In genomic region chr12:105451798-105452197, GRCh38 we compare ENCODE assay signal across 16 cellular contexts.
DNase-seq lines count a peak whose midpoint lies in the region; ATAC-seq and TF ChIP-seq lines count a peak whose summit lies in the region.
"Had no signal": no experiment of that assay in that cellular context is flagged by ENCODE, and none has a peak within 500 bp of the region (broad histone marks: within the 10 kb centered on the region; RNA-seq: fewer than 3 reads in every experiment).

No MANE protein-coding gene starts in this region.

- H3K4me3 Mint-ChIP-seq in Caco-2 (ENCODE audit: unreplicated experiment) (no peak overlapping the region), WTC11 (no peak overlapping the region)
- H3K4me3 Mint-ChIP-seq: CD4-positive, CD25-positive, alpha-beta regulatory T cell; CD8-positive, alpha-beta memory T cell; H9; IgD-negative memory B cell had no signal

- H3K27me3 ChIP-seq in mesenchymal stem cell (ENCODE audit: control insufficient read depth in 1 of 2, insufficient read depth in 1 of 2, low read length in 2 of 2) (peaks cover 0 to 21% of the 10 kb centered on the region in 2 experiments), Caco-2 (replicated peaks; ENCODE audit: control insufficient read depth, insufficient read depth, low read length) (no peaks in the 10 kb centered on the region), upper lobe of right lung (no peaks in the 10 kb centered on the region)
- H3K27me3 ChIP-seq: BE2C had no signal

- CTCF ChIA-PET in Caco-2 (lab: Charles Lee), result no interaction called here
- CTCF ChIA-PET in WTC11 (lab: Charles Lee), result no interaction called here

- no peak overlapping the region for H3K27ac ChIP-seq in mesenchymal stem cell (ENCODE audit: low read length, poor library complexity, severe bottlenecking)
- no peak overlapping the region for H3K27ac ChIP-seq in upper lobe of right lung

- H3K36me3 ChIP-seq in mesenchymal stem cell (ENCODE audit: control insufficient read depth in 1 of 2, insufficient read depth in 2 of 2, low read depth in 1 of 2, low read length in 2 of 2) (no peaks in the 10 kb centered on the region), Caco-2 (ENCODE audit: control insufficient read depth, insufficient read depth, low read length) (no peaks in the 10 kb centered on the region), upper lobe of right lung (no peaks in the 10 kb centered on the region)
- H3K36me3 ChIP-seq: BE2C had no signal

- H3K36me3 Mint-ChIP-seq in Caco-2 (ENCODE audit: insufficient read depth, unreplicated experiment) (no peaks in the 10 kb centered on the region), WTC11 (no peaks in the 10 kb centered on the region)
- H3K36me3 Mint-ChIP-seq: CD4-positive, CD25-positive, alpha-beta regulatory T cell; CD8-positive, alpha-beta memory T cell; IgD-negative memory B cell had no signal

- no peak overlapping the region for H3K18ac ChIP-seq in mesenchymal stem cell (ENCODE audit: low read depth in 1 of 2, low read length in 2 of 2)

- intact Hi-C loops in sciatic nerve (cut with DNase I) (no loop called here), Caco-2 (cut with micrococcal nuclease; ENCODE audit: unreplicated experiment) (no loop called here), upper lobe of right lung (cut with DNase I) (no loop called here)

- no peak overlapping the region for H3K4ac ChIP-seq in mesenchymal stem cell (ENCODE audit: low read depth in 1 of 2, low read length in 2 of 2)

- TF ChIP-seq CTCF in Caco-2 (IDR thresholded peaks at IDR 0.05; ENCODE audit: insufficient read depth in 1 of 2, low read depth in 1 of 2, low read length in 1 of 2, severe bottlenecking in 1 of 2, unreplicated experiment in 1 of 2) (no peak), WTC11 (IDR thresholded peaks at IDR 0.05) (no peak), upper lobe of right lung (IDR thresholded peaks at IDR 0.05) (no peak)

- H3K4me1 Mint-ChIP-seq in Caco-2 (ENCODE audit: low read depth, unreplicated experiment) (peaks cover 8% of the 10 kb centered on the region), WTC11 (peaks cover 4% of the 10 kb centered on the region; the same call in 1 of the 2 replicates)
- H3K4me1 Mint-ChIP-seq: CD8-positive, alpha-beta memory T cell; IgD-negative memory B cell had no signal

- H3K14ac ChIP-seq in mesenchymal stem cell (ENCODE audit: low read length in 2 of 2), result no peak overlapping the region

- no peak overlapping the region for H2AFZ ChIP-seq in mesenchymal stem cell (ENCODE audit: low read depth, low read length)

- H3K9me3 ChIP-seq in mesenchymal stem cell (ENCODE audit: control insufficient read depth, low read length), result no peaks in the 10 kb centered on the region
- H3K9me3 ChIP-seq in Caco-2, result no peaks in the 10 kb centered on the region
- H3K9me3 ChIP-seq in upper lobe of right lung, result no peaks in the 10 kb centered on the region
- H3K9me3 ChIP-seq: BE2C had no signal

- peak; percentile 43 for DNase-seq in NCI-H460 (ENCODE audit: extremely low read depth, low read depth)
- no peak for DNase-seq in mesenchymal stem cell
- DNase-seq in sciatic nerve (ENCODE audit: low spot score), result no peak
- no peak for DNase-seq in Caco-2
- DNase-seq in NCI-H345 (lab: John Stamatoyannopoulos, UW), result no peak
- no peak for DNase-seq in WTC11 (ENCODE audit: low spot score)
- no peak for DNase-seq in upper lobe of right lung
- DNase-seq: ACHN; BE2C; C1 segment of cervical spinal cord; CD4-positive, CD25-positive, alpha-beta regulatory T cell; CD8-positive, alpha-beta memory T cell; COR-L47; H9 had no signal

- no peak overlapping the region for H2BK5ac ChIP-seq in mesenchymal stem cell (ENCODE audit: low read depth, low read length, poor library complexity, severe bottlenecking)

- H3K4me3 ChIP-seq in mesenchymal stem cell (ENCODE audit: insufficient read depth in 1 of 2, low read depth in 1 of 2, low read length in 2 of 2) (no peak overlapping the region), Caco-2 (ENCODE audit: low read depth, low read length) (no peak overlapping the region), upper lobe of right lung (no peak overlapping the region)

- WGBS in mesenchymal stem cell, result 57% methylated on average over 4 of the region's 4 CpGs

- H3K4me1 ChIP-seq in mesenchymal stem cell (ENCODE audit: control insufficient read depth, insufficient read depth, low read depth, low read length) (peaks cover 2% of the 10 kb centered on the region), Caco-2 (peaks cover 5% of the 10 kb centered on the region), upper lobe of right lung (no peaks in the 10 kb centered on the region)
- H3K4me1 ChIP-seq: BE2C had no signal

- H2BK12ac ChIP-seq in mesenchymal stem cell (ENCODE audit: low read length in 2 of 2), result no peak overlapping the region

- H3K4me2 ChIP-seq in mesenchymal stem cell (ENCODE audit: low read length, poor library complexity, severe bottlenecking), result no peak overlapping the region

- POLR2A ChIA-PET in Caco-2 (lab: Charles Lee), result no interaction called here
- POLR2A ChIA-PET in WTC11 (lab: Charles Lee), result no interaction called here

- H3K79me1 ChIP-seq in mesenchymal stem cell (replicated peaks; ENCODE audit: low read length, poor library complexity, severe bottlenecking), result no peaks in the 10 kb centered on the region

- no TSS peak for BruUV-seq in Caco-2 (replicated peaks; lab: Mats Ljungman, UMichigan)

- no peak overlapping the region for H2BK120ac ChIP-seq in mesenchymal stem cell (ENCODE audit: low read depth, low read length)

- peak overlapping the region; percentile 21 for H2AK5ac ChIP-seq in mesenchymal stem cell (ENCODE audit: low read length, severe bottlenecking)

- no peak overlapping the region for H3K23ac ChIP-seq in mesenchymal stem cell (ENCODE audit: low read length in 2 of 2)

- H3K9me3 Mint-ChIP-seq in Caco-2 (ENCODE audit: unreplicated experiment) (peaks cover 23% of the 10 kb centered on the region), WTC11 (no peaks in the 10 kb centered on the region)
- H3K9me3 Mint-ChIP-seq: CD8-positive, alpha-beta memory T cell; H9 had no signal

- ATAC-seq in sciatic nerve, result peak; percentile 83
- no peak for ATAC-seq in WTC11
- no peak for ATAC-seq in upper lobe of right lung
- ATAC-seq: HepG2 had no signal

- H3K27ac Mint-ChIP-seq in Caco-2 (ENCODE audit: unreplicated experiment) (no peak overlapping the region), WTC11 (no peak overlapping the region)
- H3K27ac Mint-ChIP-seq: CD4-positive, CD25-positive, alpha-beta regulatory T cell; CD8-positive, alpha-beta memory T cell; H9; IgD-negative memory B cell had no signal

- H3K27me3 Mint-ChIP-seq in Caco-2 (ENCODE audit: insufficient read depth, unreplicated experiment) (no peaks in the 10 kb centered on the region), WTC11 (ENCODE audit: low read depth) (no peaks in the 10 kb centered on the region; the same call in 1 of the 2 replicates)

- H4K8ac ChIP-seq in mesenchymal stem cell (ENCODE audit: low read length), result no peak overlapping the region

- no peak overlapping the region for H2BK15ac ChIP-seq in mesenchymal stem cell (ENCODE audit: low read depth, poor library complexity, severe bottlenecking)

- no peak overlapping the region for H4K91ac ChIP-seq in mesenchymal stem cell (ENCODE audit: low read length)

- H3K9ac ChIP-seq in mesenchymal stem cell (ENCODE audit: low read length), result no peak overlapping the region

TF ChIP-seq in WTC11, 78 proteins besides CTCF, POLR2A, EP300 and RAD21 (continues in another document):
- TF ChIP-seq FOXJ3 (CRISPR knock-in tag; IDR thresholded peaks at IDR 0.05; ENCODE audit: borderline replicate concordance) (no peak), TCF7 (CRISPR knock-in tag; IDR thresholded peaks at IDR 0.05; ENCODE audit: low read depth) (no peak), AFF4 (CRISPR knock-in tag; IDR thresholded peaks at IDR 0.05; ENCODE audit: borderline replicate concordance) (no peak), ESRRA (CRISPR knock-in tag; IDR thresholded peaks at IDR 0.05; ENCODE audit: borderline replicate concordance) (no peak)
- TF ChIP-seq, protein P1, sequence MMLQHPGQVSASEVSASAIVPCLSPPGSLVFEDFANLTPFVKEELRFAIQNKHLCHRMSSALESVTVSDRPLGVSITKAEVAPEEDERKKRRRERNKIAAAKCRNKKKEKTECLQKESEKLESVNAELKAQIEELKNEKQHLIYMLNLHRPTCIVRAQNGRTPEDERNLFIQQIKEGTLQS (CRISPR knock-in tag; conservative IDR thresholded peaks at IDR 0.05), result no peak
